17 cellular contexts compared by ENCODE assay signal in genomic region chr2:98347298-98348065, GRCh38. TPM values are rescaled to one million over a fixed set of nuclear protein-coding genes. Genes with fewer than 3 reads are reported as not detected.
A peak's percentile ranks its signal among the peaks of the same experiment; 100 is the strongest.
DNase-seq lines count a peak whose midpoint lies in the region; ATAC-seq and TF ChIP-seq lines count a peak whose summit lies in the region.
"Had no signal": no experiment of that assay in that cellular context is flagged by ENCODE, and none has a peak within 500 bp of the region (broad histone marks: within the 10 kb centered on the region; RNA-seq: fewer than 3 reads in every experiment).

No MANE protein-coding gene starts in this region.

- H3K9me2 ChIP-seq in GM23338 (ENCODE audit: insufficient read depth), result 0 out of 2 replicates have a peak, but pooled peaks cover 5% of the 10 kb centered on the region

- H3K27me3 ChIP-seq in GM23338 (ENCODE audit: insufficient read depth) (peaks cover 84% of the 10 kb centered on the region), foreskin keratinocyte (peaks cover 96% of the 10 kb centered on the region), osteoblast (ENCODE audit: insufficient read depth, low read length) (peaks cover 76% of the 10 kb centered on the region)

- H3K4me3 ChIP-seq in GM23338, result peak overlapping the region; percentile 66
- H3K4me3 ChIP-seq in osteoblast (ENCODE audit: insufficient read depth, low read length), result no peak overlapping the region
- H3K4me3 ChIP-seq: GM12878 had no signal

- H3K27ac ChIP-seq in GM23338 (ENCODE audit: low read depth) (no peak overlapping the region), foreskin keratinocyte (no peak overlapping the region), osteoblast (ENCODE audit: low read depth, low read length) (no peak overlapping the region)
- H3K27ac ChIP-seq: upper lobe of left lung had no signal

- H3K9me3 Mint-ChIP-seq in GM23338, result peaks cover 11% of the 10 kb centered on the region; the same call in 2 of the 3 replicates

- TF ChIP-seq CTCF in GM23338 (conservative IDR thresholded peaks at IDR 0.05; ENCODE audit: low read depth in 2 of 2) (no peak), foreskin keratinocyte (conservative IDR thresholded peaks at IDR 0.05) (no peak), osteoblast (IDR thresholded peaks at IDR 0.05; ENCODE audit: extremely low read depth, low read depth, low read length) (no peak)

- H3K4me2 ChIP-seq in GM23338 (peak overlapping the region; percentile 94), osteoblast (ENCODE audit: insufficient read depth, low read length) (peak overlapping the region; percentile 60)

- H3K27ac Mint-ChIP-seq in GM23338, result no peak overlapping the region
- H3K27ac Mint-ChIP-seq: activated CD4-positive, alpha-beta memory T cell treated with anti-CD3 and anti-CD28 coated beads for 36 hours; CD14-positive monocyte had no signal

- peak overlapping the region; percentile 77 for H3K4me3 Mint-ChIP-seq in GM23338
- H3K4me3 Mint-ChIP-seq: activated CD4-positive, alpha-beta memory T cell treated with anti-CD3 and anti-CD28 coated beads for 36 hours had no signal

- H2AFZ ChIP-seq in GM23338 (no peak overlapping the region; the same call in 1 of the 2 replicates), osteoblast (ENCODE audit: low read length) (no peak overlapping the region)

- no peaks in the 10 kb centered on the region for H3F3A ChIP-seq in GM23338 (replicated peaks; ENCODE audit: low read depth)

- peaks cover 10% of the 10 kb centered on the region for H3K4me1 ChIP-seq in GM23338 (ENCODE audit: insufficient read depth)
- no peaks in the 10 kb centered on the region for H3K4me1 ChIP-seq in foreskin keratinocyte
- H3K4me1 ChIP-seq in osteoblast (ENCODE audit: insufficient read depth, low read length), result no peaks in the 10 kb centered on the region

- H3K36me3 ChIP-seq in GM23338 (ENCODE audit: insufficient read depth), result no peaks in the 10 kb centered on the region
- no peaks in the 10 kb centered on the region for H3K36me3 ChIP-seq in osteoblast (ENCODE audit: insufficient read depth, low read length)
- H3K36me3 ChIP-seq: upper lobe of left lung had no signal

- no peaks in the 10 kb centered on the region for H3K9me3 ChIP-seq in osteoblast (ENCODE audit: low read depth, low read length)
- H3K9me3 ChIP-seq: upper lobe of left lung had no signal

- H3K27me3 Mint-ChIP-seq in GM23338 (ENCODE audit: insufficient read depth, low read depth, poor library complexity), result peaks cover 53% of the 10 kb centered on the region

- no peaks in the 10 kb centered on the region; the same call in 1 of the 2 replicates for H4K20me1 ChIP-seq in GM23338 (replicated peaks; ENCODE audit: insufficient read depth)
- H4K20me1 ChIP-seq in osteoblast (ENCODE audit: insufficient read depth, low read length), result no peaks in the 10 kb centered on the region

- H3K79me2 ChIP-seq in GM23338 (replicated peaks; ENCODE audit: insufficient read depth), result no peaks in the 10 kb centered on the region
- H3K79me2 ChIP-seq in osteoblast (ENCODE audit: insufficient read depth, low read length), result no peaks in the 10 kb centered on the region

- ATAC-seq in GM23338, result peak; percentile 58
- peak; percentile 31 for ATAC-seq in foreskin keratinocyte
- ATAC-seq in HG03108 (IDR thresholded peaks at IDR 0.05; ENCODE audit: unreplicated experiment), result no peak
- ATAC-seq: Right ventricle myocardium inferior had no signal

- peaks cover 18% of the 10 kb centered on the region for H3K4me1 Mint-ChIP-seq in GM23338

- H3K36me3 Mint-ChIP-seq in GM23338 (ENCODE audit: low read depth), result 0 out of 3 replicates have a peak, but pooled peaks cover 2% of the 10 kb centered on the region

- DNase-seq in GM23338 (ENCODE audit: low spot score) (peak; percentile 60), NCI-H82 treated with DMSO at 0.1 percent for 48 hours (lab: John Stamatoyannopoulos, UW; ENCODE audit: unreplicated experiment) (peak; percentile 84), foreskin keratinocyte (no peak), osteoblast (ENCODE audit: insufficient read length, low spot score, missing footprints) (peak; percentile 31), NCI-H1048 (lab: John Stamatoyannopoulos, UW) (no peak)
- no peak for DNase-seq in activated naive CD4-positive, alpha-beta T cell treated with Interleukin-2 at 50 U/mL for 16 hours
- DNase-seq: EL; kidney; NK-92 treated with Interleukin-12 subunit alpha and Interleukin-12 subunit beta, amount 100 ng/mL, for 24 hours had no signal

TF ChIP-seq in GM23338, 12 proteins besides CTCF, POLR2A, EP300 and RAD21:
- no peak for TF ChIP-seq NANOG (IDR thresholded peaks at IDR 0.05; ENCODE audit: borderline replicate concordance)
- TF ChIP-seq ETS1 (IDR thresholded peaks at IDR 0.05), result no peak
- no peak for TF ChIP-seq ZNF114 (CRISPR knock-in tag; IDR thresholded peaks at IDR 0.05)
- TF ChIP-seq POLR2AphosphoS5 (IDR thresholded peaks at IDR 0.05; ENCODE audit: low read depth), result no peak
- peak; percentile 27 for TF ChIP-seq EZH2 (IDR thresholded peaks at IDR 0.05; ENCODE audit: low read depth, unreplicated experiment)
- no peak for TF ChIP-seq STAT1 (IDR thresholded peaks at IDR 0.05; ENCODE audit: unreplicated experiment)
- no peak for TF ChIP-seq CREB1 (CRISPR knock-in tag; IDR thresholded peaks at IDR 0.05; ENCODE audit: low read depth)

RNA-seq across cellular contexts. Expression of gene CNGA3, which starts 1.2 kb away (rescaled TPM):
- total RNA-seq in GM23338 (2014; rRNA removed; shearing (Covaris generic)), result not detected in 2 replicates
- polyA plus RNA-seq in GM23338 (2016; fragmentation: Nextera tagmentation; extraction: Ambion mirVana), result not detected in 2 replicates
- total RNA-seq in foreskin keratinocyte, result not detected in 2 replicates
- not detected in 2 replicates for polyA plus RNA-seq in foreskin keratinocyte
- 0.29 and 0.36 TPM in 2 replicates for total RNA-seq in osteoblast
- total RNA-seq: activated CD4-positive, alpha-beta memory T cell treated with anti-CD3 and anti-CD28 coated beads for 36 hours; dermis microvascular lymphatic vessel endothelial cell; fibroblast of villous mesenchyme; GM12878; kidney; Right ventricle myocardium inferior had no signal
- polyA plus RNA-seq: CD14-positive monocyte, GM12878 had no signal

Comparison
In these comparisons a context has a peak if more than half of its experiments do, and no peak if none do; other contexts are left out.
1. DNase-seq: peak in GM23338 (single experiment), NCI-H82 treated with DMSO at 0.1 percent for 48 hours (single experiment) and osteoblast (single experiment); none in foreskin keratinocyte (0 of 2), activated naive CD4-positive, alpha-beta T cell treated with Interleukin-2 at 50 U/mL for 16 hours (single experiment) and NCI-H1048 (single experiment).